ENCODE assay signal across 23 cellular contexts in genomic region chr11:92671081-92671480, GRCh38.
"Had no signal": no experiment of that assay in that cellular context is flagged by ENCODE, and none has a peak within 500 bp of the region (broad histone marks: within the 10 kb centered on the region; RNA-seq: fewer than 3 reads in every experiment).

No MANE protein-coding gene starts in this region.

- ATAC-seq: esophagus mucosa, foreskin keratinocyte, gastroesophageal sphincter, heart left ventricle, left cardiac atrium, left lung, left ventricle myocardium superior, lower lobe of right lung, mucosa of descending colon had no signal

- H3K36me3 Mint-ChIP-seq: mesothelial cell of epicardium, naive B cell had no signal

- H3K9me3 Mint-ChIP-seq: mesothelial cell of epicardium had no signal

- DNase-seq: effector CD4-positive, alpha-beta T cell; effector memory CD4-positive, alpha-beta T cell; erythroblast; foreskin keratinocyte; heart left ventricle; hippocampal formation; left cardiac atrium; left lung; left ventricle myocardium superior; lower lobe of right lung; mesenchymal stem cell; mucosa of descending colon; naive B cell had no signal

- H3K27me3 Mint-ChIP-seq: naive B cell had no signal

- H3K9me3 ChIP-seq: gastroesophageal sphincter, heart left ventricle, left lung, lower lobe of right lung, mucosa of descending colon had no signal

- H3K27ac Mint-ChIP-seq: mesothelial cell of epicardium, naive B cell had no signal

- H3K27me3 ChIP-seq: foreskin keratinocyte, gastroesophageal sphincter, heart left ventricle, left lung had no signal

- H3K4me3 Mint-ChIP-seq: mesothelial cell of epicardium, naive B cell had no signal

- FAIRE-seq: colon, endothelial cell of umbilical vein, frontal cortex, islet of Langerhans, keratinocyte had no signal

- H3K36me3 ChIP-seq: gastroesophageal sphincter, heart left ventricle, left lung, lower lobe of right lung had no signal

- H3K27ac ChIP-seq: coronary artery, epithelial cell of prostate, foreskin keratinocyte, gastroesophageal sphincter, heart left ventricle, left lung, lower lobe of right lung had no signal

- H3K4me1 Mint-ChIP-seq: naive B cell had no signal

- H3K4me3 ChIP-seq: coronary artery, gastroesophageal sphincter, heart left ventricle, left lung, lower lobe of right lung, mucosa of descending colon had no signal

- H3K4me1 ChIP-seq: foreskin keratinocyte, left lung, lower lobe of right lung had no signal
